ENCODE assay signal across 9 cellular contexts in the genomic region with DNA sequence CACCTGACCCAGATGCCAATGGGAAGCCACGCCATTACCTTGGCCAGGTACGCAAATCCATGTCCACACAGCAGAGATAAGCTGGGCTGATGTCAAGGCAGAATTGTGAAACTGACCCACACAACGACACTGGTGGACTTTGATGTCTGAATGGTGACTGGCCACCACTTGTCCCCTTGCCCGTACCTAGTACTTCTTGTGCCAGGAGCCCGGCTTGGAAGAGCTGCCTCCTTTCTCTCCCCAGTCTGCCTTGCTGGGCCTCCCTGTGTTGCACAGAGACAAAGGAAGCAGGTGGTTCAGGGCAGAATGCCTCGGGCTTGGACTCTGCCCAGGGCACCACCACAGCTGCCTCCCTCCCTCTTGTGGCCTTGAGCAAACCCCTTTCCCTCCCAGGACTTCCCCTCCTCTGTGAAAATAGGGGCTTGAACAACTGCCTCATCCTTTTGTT.
DNase-seq lines count a peak whose midpoint lies in the region; ATAC-seq lines count a peak whose summit lies in the region.
"Had no signal": no experiment of that assay in that cellular context is flagged by ENCODE, and none has a peak within 500 bp of the region (broad histone marks: within the 10 kb centered on the region; RNA-seq: fewer than 3 reads in every experiment).

No MANE protein-coding gene starts in this region.

- peak overlapping the region in 2 of 10 experiments; percentile 11 to 45; a peak in 2 of 20 replicates for H3K4me3 ChIP-seq in BLaER1 treated with 17β-estradiol and CSF1 and Interleukin-3, amounts not matched to agents 10 nM and 100 nM
- no peak overlapping the region for H3K4me3 ChIP-seq in muscle layer of duodenum (ENCODE audit: low read depth in 1 of 2, low read length in 2 of 2)

- peaks cover 54 to 73% (median 55%) of the 10 kb centered on the region in 10 experiments for H3K4me1 ChIP-seq in BLaER1 treated with 17β-estradiol and CSF1 and Interleukin-3, amounts not matched to agents 10 nM and 100 nM
- peaks cover 0 to 21% of the 10 kb centered on the region in 2 donors for H3K4me1 ChIP-seq in muscle layer of duodenum (ENCODE audit: control insufficient read depth in 1 of 2, insufficient read depth in 2 of 2, low read length in 2 of 2)

- H3K27me3 ChIP-seq in BLaER1 treated with 17β-estradiol and CSF1 and Interleukin-3, amounts not matched to agents 10 nM and 100 nM, result no peaks in the 10 kb centered on the region
- H3K27me3 ChIP-seq in muscle layer of duodenum (ENCODE audit: low read depth, low read length), result no peaks in the 10 kb centered on the region

- H3K36me3 ChIP-seq in BLaER1 treated with 17β-estradiol and CSF1 and Interleukin-3, amounts not matched to agents 10 nM and 100 nM, result peaks cover 67 to 94% (median 82%) of the 10 kb centered on the region in 11 experiments
- H3K36me3 ChIP-seq in muscle layer of duodenum (ENCODE audit: control insufficient read depth in 1 of 2, insufficient read depth in 2 of 2, low read length in 2 of 2), result peaks cover 69 to 70% of the 10 kb centered on the region in 2 donors

- peaks cover 41 to 100% (median 91%) of the 10 kb centered on the region in 11 experiments for H4K20me1 ChIP-seq in BLaER1 treated with 17β-estradiol and CSF1 and Interleukin-3, amounts not matched to agents 10 nM and 100 nM

- no peaks in the 10 kb centered on the region for H3K9me3 ChIP-seq in BLaER1 treated with 17β-estradiol and CSF1 and Interleukin-3, amounts not matched to agents 10 nM and 100 nM (replicated peaks in 1 of 11)
- H3K9me3 ChIP-seq in muscle layer of duodenum (ENCODE audit: control insufficient read depth in 1 of 2, low read length in 2 of 2), result no peaks in the 10 kb centered on the region

- H3K9ac ChIP-seq in BLaER1 treated with 17β-estradiol and CSF1 and Interleukin-3, amounts not matched to agents 10 nM and 100 nM, result peak overlapping the region in 10 of 11 experiments; percentile 4 to 77 (median 46); a peak in 15 of 22 replicates

- peak overlapping the region in 8 of 11 experiments; percentile 41 to 88 (median 68); a peak in 17 of 22 replicates for H3K27ac ChIP-seq in BLaER1 treated with 17β-estradiol and CSF1 and Interleukin-3, amounts not matched to agents 10 nM and 100 nM
- H3K27ac ChIP-seq in muscle layer of duodenum (ENCODE audit: low read length), result peak overlapping the region; percentile 68

- ATAC-seq in HG03095 (IDR thresholded peaks at IDR 0.05; ENCODE audit: unreplicated experiment), result no peak

- DNase-seq in NCI-H1092 (lab: John Stamatoyannopoulos, UW) (peak; percentile 67), cerebellar cortex (ENCODE audit: low spot score) (peak; percentile 66), NCI-H187 treated with DMSO at 0.1 percent for 48 hours (lab: John Stamatoyannopoulos, UW) (no peak)
- DNase-seq in stimulated activated naive CD4-positive, alpha-beta T cell (lab: John Stamatoyannopoulos, UW), result no peak
- DNase-seq in activated CD4-positive, alpha-beta T cell treated with anti-CD3 and anti-CD28 coated beads, Interleukin-2, amount 50 U/mL, for 4 hours, result no peak
- DNase-seq: erythroblast had no signal

- H3K4me2 ChIP-seq in BLaER1 treated with 17β-estradiol and CSF1 and Interleukin-3, amounts not matched to agents 10 nM and 100 nM, result peak overlapping the region; percentile 80 to 98 (median 91)

Comparison
In these comparisons a context has a peak if more than half of its experiments do, and no peak if none do; other contexts are left out.
1. DNase-seq: peak in NCI-H1092 (single experiment) and cerebellar cortex (single experiment); none in NCI-H187 treated with DMSO at 0.1 percent for 48 hours (single experiment), stimulated activated naive CD4-positive, alpha-beta T cell (0 of 6) and activated CD4-positive, alpha-beta T cell treated with anti-CD3 and anti-CD28 coated beads, Interleukin-2, amount 50 U/mL, for 4 hours (0 of 2).